In genomic region chr16:1221628-1222552, GRCh38 we compare ENCODE assay signal across 20 cellular contexts. TPM values are rescaled to one million over a fixed set of nuclear protein-coding genes. Genes with fewer than 3 reads are reported as not detected.
"Had no signal": no experiment of that assay in that cellular context is flagged by ENCODE, and none has a peak within 500 bp of the region (broad histone marks: within the 10 kb centered on the region; RNA-seq: fewer than 3 reads in every experiment).

No MANE protein-coding gene starts in this region.

- ATAC-seq: activated CD4-positive, CD25-positive, alpha-beta regulatory T cell treated with anti-CD3 and anti-CD28 coated beads, Interleukin-2, amount 50 U/mL, for 24 hours; activated naive CD4-positive, alpha-beta T cell treated with anti-CD3 and anti-CD28 coated beads, Interleukin-2, amount 50 U/mL, for 72 hours; activated T-cell treated with anti-CD3 and anti-CD28 coated beads, Interleukin-2, amount 50 U/mL, for 4 hours; stimulated activated naive CD8-positive, alpha-beta T cell treated with anti-CD3 and anti-CD28 coated beads, Interleukin-15, amount 100 ng/mL, for 72 hours had no signal

- H3K36me3 Mint-ChIP-seq: activated naive CD4-positive, alpha-beta T cell treated with anti-CD3 and anti-CD28 coated beads, Interleukin-2, amount 50 U/mL, for 72 hours; memory B cell had no signal

- H3K4me1 ChIP-seq: left ventricle myocardium inferior, uterus had no signal

- H3K27ac ChIP-seq: brain microvascular endothelial cell, left ventricle myocardium inferior, skin epidermis, uterus had no signal

- H3K4me3 ChIP-seq: heart left ventricle, left ventricle myocardium inferior, skin epidermis, uterus had no signal

- H3K27me3 Mint-ChIP-seq: stimulated activated naive CD8-positive, alpha-beta T cell treated with anti-CD3 and anti-CD28 coated beads, Interleukin-15, amount 100 ng/mL, for 72 hours had no signal

- H3K36me3 ChIP-seq: heart left ventricle, left ventricle myocardium inferior, uterus had no signal

- H3K4me3 Mint-ChIP-seq: activated T-cell treated with anti-CD3 and anti-CD28 coated beads, Interleukin-2, amount 50 U/mL, for 4 hours; endodermal cell; memory B cell; stimulated activated naive CD8-positive, alpha-beta T cell treated with anti-CD3 and anti-CD28 coated beads, Interleukin-15, amount 100 ng/mL, for 72 hours; T-helper 1 cell treated with Interleukin-12 subunit alpha and Interleukin-12 subunit beta and Interleukin-4 antibody, amounts not matched to agents 30 μg/mL and 1 μg/mL, for 36 hours had no signal

- H3K27me3 ChIP-seq: brain microvascular endothelial cell, heart left ventricle, uterus had no signal

- DNase-seq: activated CD4-positive, alpha-beta T cell treated with anti-CD3 and anti-CD28 coated beads, Interleukin-2, amount 50 U/mL, for 48 hours; activated effector memory CD4-positive, alpha-beta T cell treated with anti-CD3 and anti-CD28 coated beads, Interleukin-2, amount 50 U/mL, for 16 hours; activated T-cell treated with anti-CD3 and anti-CD28 coated beads, Interleukin-2, amount 50 U/mL, for 4 hours; brain microvascular endothelial cell; endodermal cell; heart left ventricle; left ventricle myocardium inferior; stimulated activated CD4-positive, alpha-beta T cell treated with anti-CD3 and anti-CD28 coated beads, Interleukin-4, amount 100 ng/mL, for 4 hours; stimulated activated naive CD8-positive, alpha-beta T cell treated with anti-CD3 and anti-CD28 coated beads, Interleukin-15, amount 100 ng/mL, for 72 hours; uterus had no signal

- H3K9me3 Mint-ChIP-seq: activated naive CD4-positive, alpha-beta T cell treated with anti-CD3 and anti-CD28 coated beads, Interleukin-2, amount 50 U/mL, for 72 hours; activated T-cell treated with anti-CD3 and anti-CD28 coated beads, Interleukin-2, amount 50 U/mL, for 4 hours; endodermal cell; memory B cell; stimulated activated naive CD8-positive, alpha-beta T cell treated with anti-CD3 and anti-CD28 coated beads, Interleukin-15, amount 100 ng/mL, for 72 hours; T-helper 1 cell treated with Interleukin-12 subunit alpha and Interleukin-12 subunit beta and Interleukin-4 antibody, amounts not matched to agents 30 μg/mL and 1 μg/mL, for 36 hours had no signal

- H3K27ac Mint-ChIP-seq: activated naive CD4-positive, alpha-beta T cell treated with anti-CD3 and anti-CD28 coated beads, Interleukin-2, amount 50 U/mL, for 72 hours; endodermal cell; memory B cell; T-helper 1 cell treated with Interleukin-12 subunit alpha and Interleukin-12 subunit beta and Interleukin-4 antibody, amounts not matched to agents 30 μg/mL and 1 μg/mL, for 36 hours had no signal

- H3K4me1 Mint-ChIP-seq: endodermal cell; memory B cell; stimulated activated naive CD8-positive, alpha-beta T cell treated with anti-CD3 and anti-CD28 coated beads, Interleukin-15, amount 100 ng/mL, for 72 hours had no signal

RNA-seq across cellular contexts. Expression of gene TPSG1, which starts 3.2 kb away (rescaled TPM):
- total RNA-seq: activated naive CD4-positive, alpha-beta T cell treated with anti-CD3 and anti-CD28 coated beads, Interleukin-2, amount 50 U/mL, for 72 hours; activated T-cell treated with anti-CD3 and anti-CD28 coated beads, Interleukin-2, amount 50 U/mL, for 4 hours; cerebellum; dermis microvascular lymphatic vessel endothelial cell; endodermal cell; heart left ventricle; left ventricle myocardium inferior; osteocyte; pulmonary artery endothelial cell had no signal
- polyA plus RNA-seq: heart left ventricle, neural cell had no signal

RNA-seq across cellular contexts. Expression of gene TPSB2, which starts 8.1 kb away (rescaled TPM):
- total RNA-seq: cerebellum, dermis microvascular lymphatic vessel endothelial cell, endodermal cell, osteocyte, pulmonary artery endothelial cell had no signal
- polyA plus RNA-seq: neural cell had no signal

RNA-seq across cellular contexts. Expression of gene TPSAB1, which starts 18.6 kb away (rescaled TPM):
- total RNA-seq: dermis microvascular lymphatic vessel endothelial cell, endodermal cell, osteocyte, pulmonary artery endothelial cell had no signal
- polyA plus RNA-seq: neural cell had no signal

RNA-seq across cellular contexts. Expression of gene TPSD1, which starts 34.0 kb away (rescaled TPM):
- total RNA-seq: activated naive CD4-positive, alpha-beta T cell treated with anti-CD3 and anti-CD28 coated beads, Interleukin-2, amount 50 U/mL, for 72 hours; cerebellum; dermis microvascular lymphatic vessel endothelial cell; endodermal cell; left ventricle myocardium inferior; osteocyte; pulmonary artery endothelial cell had no signal
- polyA plus RNA-seq: neural cell had no signal
